In genomic region chr14:73452341-73453191, GRCh38 we compare ENCODE assay signal across 11 cellular contexts. TPM values are rescaled to one million over a fixed set of nuclear protein-coding genes. Genes with fewer than 3 reads are reported as not detected.
DNase-seq lines count a peak whose midpoint lies in the region; ATAC-seq, FAIRE-seq and TF ChIP-seq lines count a peak whose summit lies in the region.
"Had no signal": no experiment of that assay in that cellular context is flagged by ENCODE, and none has a peak within 500 bp of the region (broad histone marks: within the 10 kb centered on the region; RNA-seq: fewer than 3 reads in every experiment).

No MANE protein-coding gene starts in this region.

- peaks cover 13% of the 10 kb centered on the region for H3K4me1 Mint-ChIP-seq in astrocyte (ENCODE audit: low read depth, unreplicated experiment)

- H3K27me3 ChIP-seq in Loucy (ENCODE audit: insufficient read depth, low read length, poor library complexity, severe bottlenecking) (no peaks in the 10 kb centered on the region), astrocyte (ENCODE audit: insufficient read depth, low read length) (no peaks in the 10 kb centered on the region), MM.1S (replicated peaks; ENCODE audit: insufficient read depth, low read length) (no peaks in the 10 kb centered on the region)

- H3K4me3 ChIP-seq in Loucy (ENCODE audit: low read length, poor library complexity, severe bottlenecking), result no peak overlapping the region
- no peak overlapping the region for H3K4me3 ChIP-seq in astrocyte (ENCODE audit: insufficient read depth, low read depth, low read length)
- H3K4me3 ChIP-seq in mucosa of descending colon, result no peak overlapping the region
- H3K4me3 ChIP-seq in MM.1S (ENCODE audit: low read length), result no peak overlapping the region
- H3K4me3 ChIP-seq: PC-9 had no signal

- FAIRE-seq in astrocyte (lab: Jason Lieb, UNC), result peak; percentile 56

- H3K9me3 Mint-ChIP-seq in astrocyte (ENCODE audit: unreplicated experiment), result no peaks in the 10 kb centered on the region
- H3K9me3 Mint-ChIP-seq: natural killer cell had no signal

- H3K27ac ChIP-seq in astrocyte (ENCODE audit: low read depth, low read length) (no peak overlapping the region), MM.1S (ENCODE audit: low read length) (no peak overlapping the region)
- H3K27ac ChIP-seq: PC-9 had no signal

- H3F3A ChIP-seq in Loucy (ENCODE audit: low read depth) (no peaks in the 10 kb centered on the region), MM.1S (ENCODE audit: insufficient read depth, low read length) (no peaks in the 10 kb centered on the region)

- H3K79me2 ChIP-seq in Loucy (ENCODE audit: insufficient read depth, low read length) (peaks cover 71% of the 10 kb centered on the region), astrocyte (ENCODE audit: insufficient read depth, low read length) (peaks cover 99% of the 10 kb centered on the region), MM.1S (ENCODE audit: low read length) (peaks cover 8% of the 10 kb centered on the region)

- H3K27me3 Mint-ChIP-seq in astrocyte (ENCODE audit: low read depth, unreplicated experiment), result no peaks in the 10 kb centered on the region

- peak overlapping the region; percentile 9 for H3K4me2 ChIP-seq in Loucy (ENCODE audit: low read depth, low read length, poor library complexity, severe bottlenecking)
- H3K4me2 ChIP-seq in astrocyte (ENCODE audit: low read length), result peak overlapping the region; percentile 50
- no peak overlapping the region for H3K4me2 ChIP-seq in MM.1S (ENCODE audit: low read depth, low read length)
- H3K4me2 ChIP-seq: PC-9 had no signal

- TF ChIP-seq CTCF in Loucy (conservative IDR thresholded peaks at IDR 0.05; ENCODE audit: low read length) (no peak), astrocyte (IDR thresholded peaks at IDR 0.05; ENCODE audit: insufficient read depth, low read depth, low read length) (no peak), mucosa of descending colon (IDR thresholded peaks at IDR 0.05) (no peak), MM.1S (IDR thresholded peaks at IDR 0.05; ENCODE audit: low read length) (no peak)

- H2AFZ ChIP-seq in Loucy (ENCODE audit: low read length), result no peak overlapping the region
- no peak overlapping the region for H2AFZ ChIP-seq in astrocyte (ENCODE audit: low read depth, low read length)
- H2AFZ ChIP-seq in MM.1S (ENCODE audit: low read length), result no peak overlapping the region
- H2AFZ ChIP-seq: PC-9 had no signal

- ATAC-seq in mucosa of descending colon (peak; percentile 49), HG03378 (IDR thresholded peaks at IDR 0.05; ENCODE audit: unreplicated experiment) (no peak)

- no peak overlapping the region for H3K9ac ChIP-seq in Loucy (ENCODE audit: low read depth, low read length, poor library complexity, severe bottlenecking)
- H3K9ac ChIP-seq in astrocyte (ENCODE audit: low read length), result no peak overlapping the region
- H3K9ac ChIP-seq in MM.1S (ENCODE audit: low read length), result no peak overlapping the region

- H3K4me1 ChIP-seq in Loucy (ENCODE audit: insufficient read depth, low read length, poor library complexity, severe bottlenecking) (peaks cover 42% of the 10 kb centered on the region), astrocyte (ENCODE audit: insufficient read depth, low read length) (peaks cover 6% of the 10 kb centered on the region), mucosa of descending colon (ENCODE audit: low read depth) (peaks cover 28% of the 10 kb centered on the region), MM.1S (ENCODE audit: low read length) (peaks cover 4% of the 10 kb centered on the region; the same call in 1 of the 2 replicates)

- H3K9me2 ChIP-seq in Loucy (replicated peaks; ENCODE audit: low read depth, low read length) (no peaks in the 10 kb centered on the region), MM.1S (replicated peaks; ENCODE audit: insufficient read depth, low read length) (no peaks in the 10 kb centered on the region)

- H4K20me1 ChIP-seq in Loucy (ENCODE audit: insufficient read depth, low read length, poor library complexity, severe bottlenecking), result peaks cover 40% of the 10 kb centered on the region
- peaks cover 81% of the 10 kb centered on the region for H4K20me1 ChIP-seq in astrocyte (ENCODE audit: insufficient read depth, low read length)
- H4K20me1 ChIP-seq in MM.1S (ENCODE audit: insufficient read depth, low read length), result no peaks in the 10 kb centered on the region

- H3K27ac Mint-ChIP-seq in astrocyte (ENCODE audit: unreplicated experiment), result peak overlapping the region; percentile 77
- H3K27ac Mint-ChIP-seq: natural killer cell had no signal

- DNase-seq in EH (ENCODE audit: low read depth), result peak; percentile 93
- peak; percentile 83 for DNase-seq in astrocyte (ENCODE audit: low read depth)
- DNase-seq in mucosa of descending colon, result peak in 1 of 3 donors; percentile 25
- no peak for DNase-seq in NCI-H1048 (lab: John Stamatoyannopoulos, UW)
- DNase-seq in activated T-cell treated with anti-CD3 and anti-CD28 coated beads for 4 hours, result no peak
- no peak for DNase-seq in MM.1S
- DNase-seq: activated T-cell treated with anti-CD3 and anti-CD28 coated beads, Interleukin-2, amount 50 U/mL, for 1 hour; natural killer cell; PC-9 had no signal

- H3K4me3 Mint-ChIP-seq in astrocyte (ENCODE audit: unreplicated experiment), result no peak overlapping the region
- H3K4me3 Mint-ChIP-seq: natural killer cell had no signal

- intact Hi-C loops in mucosa of descending colon (cut with DNase I, micrococcal nuclease), result no loop called here

- H3K9me3 ChIP-seq in Loucy (ENCODE audit: insufficient read depth, low read depth, low read length) (no peaks in the 10 kb centered on the region), astrocyte (ENCODE audit: insufficient read depth, low read depth, low read length) (no peaks in the 10 kb centered on the region), mucosa of descending colon (no peaks in the 10 kb centered on the region), MM.1S (replicated peaks; ENCODE audit: insufficient read depth, low read length) (no peaks in the 10 kb centered on the region)

- peaks cover 3% of the 10 kb centered on the region for H3K36me3 Mint-ChIP-seq in astrocyte (ENCODE audit: low read depth, unreplicated experiment)
- H3K36me3 Mint-ChIP-seq: natural killer cell had no signal

- no peaks in the 10 kb centered on the region for H3K36me3 ChIP-seq in Loucy (ENCODE audit: insufficient read depth, low read length)
- no peaks in the 10 kb centered on the region for H3K36me3 ChIP-seq in astrocyte (ENCODE audit: insufficient read depth, low read length)
- no peaks in the 10 kb centered on the region for H3K36me3 ChIP-seq in mucosa of descending colon (ENCODE audit: low read depth)
- no peaks in the 10 kb centered on the region for H3K36me3 ChIP-seq in MM.1S (replicated peaks; ENCODE audit: insufficient read depth, low read length)

RNA-seq across cellular contexts. Expression of gene NUMB, which starts 5.8 kb away (rescaled TPM):
- total RNA-seq in astrocyte (89.2 and 93.9 TPM in 2 replicates), mucosa of descending colon (100 to 1,000 TPM in 2 of 3 donors, 10 to 100 TPM in 1; 98.5 to 115 (median 112) TPM)

RNA-seq across cellular contexts. Expression of gene RIOX1, which starts 38.2 kb away (rescaled TPM):
- total RNA-seq in astrocyte (11.3 and 12.5 TPM in 2 replicates), mucosa of descending colon (10 to 100 TPM in 2 of 3 donors, 1 to 10 TPM in 1; 7.9 to 11.7 (median 10.1) TPM)

Comparison
In these comparisons a context has a peak if more than half of its experiments do, and no peak if none do; other contexts are left out.
1. DNase-seq: peak in EH (single experiment) and astrocyte (single experiment); none in NCI-H1048 (single experiment), activated T-cell treated with anti-CD3 and anti-CD28 coated beads for 4 hours (single experiment) and MM.1S (single experiment).